19 cellular contexts compared by ENCODE assay signal in the genomic region with DNA sequence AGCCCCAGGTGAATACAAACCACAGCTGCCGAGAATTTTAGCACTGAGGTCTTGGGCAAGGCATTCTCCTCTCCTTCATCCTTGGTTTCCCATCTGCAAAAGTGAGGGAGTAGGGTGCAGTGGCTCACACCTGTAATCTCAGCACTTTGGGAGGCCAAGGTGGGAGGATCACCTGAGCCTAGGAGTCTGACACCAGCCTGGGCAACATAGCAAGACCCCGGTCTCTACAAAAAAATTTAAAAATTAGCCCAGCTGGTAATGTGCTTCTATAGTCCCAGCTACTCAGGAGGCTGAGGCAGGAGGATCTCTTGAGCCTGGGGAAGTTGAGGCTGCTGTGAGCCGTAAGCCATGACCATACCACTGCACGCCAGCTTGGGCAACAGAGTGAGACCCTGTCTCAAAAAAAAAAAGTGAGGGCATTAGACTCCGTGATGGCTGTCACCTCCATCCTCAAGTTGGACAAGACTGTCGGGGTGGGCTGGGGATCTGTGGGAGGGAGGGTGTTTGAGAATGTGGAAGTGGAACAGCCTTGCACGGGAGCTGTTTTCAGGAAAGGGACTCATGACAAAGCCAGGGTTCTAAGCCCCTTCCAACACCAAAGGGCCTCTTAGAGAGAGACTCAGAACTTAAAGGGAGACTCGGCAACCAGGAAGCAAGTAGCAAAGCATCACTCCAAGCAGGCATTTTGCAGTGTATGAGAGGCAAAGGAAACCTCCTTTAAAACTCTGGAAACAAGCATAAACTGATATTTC. TPM values are rescaled to one million over a fixed set of nuclear protein-coding genes. Genes with fewer than 3 reads are reported as not detected.
DNase-seq lines count a peak whose midpoint lies in the region; ATAC-seq and TF ChIP-seq lines count a peak whose summit lies in the region.
"Had no signal": no experiment of that assay in that cellular context is flagged by ENCODE, and none has a peak within 500 bp of the region (broad histone marks: within the 10 kb centered on the region; RNA-seq: fewer than 3 reads in every experiment).

No MANE protein-coding gene starts in this region.

- intact Hi-C loops in natural killer cell (cut with micrococcal nuclease) = no loop called here

- peaks cover 3% of the 10 kb centered on the region for H3K36me3 Mint-ChIP-seq in T-helper 2 cell treated with Interferon-gamma antibody and Interleukin-4, amounts not matched to agents 5 μg/mL and 100 μg/mL, for 36 hours (ENCODE audit: low read depth)
- no peaks in the 10 kb centered on the region for H3K36me3 Mint-ChIP-seq in natural killer cell treated with Interleukin-12 subunit alpha and Interleukin-12 subunit beta and Interleukin-15 and Interleukin-18, amount 100 ng/mL, for 72 hours
- no peaks in the 10 kb centered on the region for H3K36me3 Mint-ChIP-seq in natural killer cell
- H3K36me3 Mint-ChIP-seq: CD8-positive, alpha-beta memory T cell; IgD-negative memory B cell had no signal

- TF ChIP-seq EP300 in suprapubic skin (IDR thresholded peaks at IDR 0.05) = no peak

- WGBS in suprapubic skin = 85% methylated on average over 8 of the region's 8 CpGs

- DNase-seq in T-helper 2 cell treated with Interferon-gamma antibody and Interleukin-4, amounts not matched to agents 5 μg/mL and 100 μg/mL, for 36 hours (ENCODE audit: low spot score) = no peak
- no peak for DNase-seq in T-helper 2 cell
- no peak for DNase-seq in natural killer cell treated with Interleukin-12 subunit alpha and Interleukin-12 subunit beta and Interleukin-15 and Interleukin-18, amount 100 ng/mL, for 72 hours (ENCODE audit: low spot score)
- DNase-seq in natural killer cell = no peak
- peak; percentile 49 for DNase-seq in mesenteric fat pad (ENCODE audit: low spot score)
- DNase-seq in suprapubic skin (ENCODE audit: low spot score in 2 of 2) = peak; percentile 22 to 40
- no peak for DNase-seq in stimulated activated CD4-positive, alpha-beta T cell treated with anti-CD3 and anti-CD28 coated beads, Interleukin-4, amount 100 ng/mL, for 24 hours
- DNase-seq in DMS53 treated with DMSO at 0.1 percent for 48 hours (lab: John Stamatoyannopoulos, UW; ENCODE audit: unreplicated experiment) = no peak
- DNase-seq: 8988T; CD8-positive, alpha-beta memory T cell; DMS79 treated with DMSO at 0.1 percent for 48 hours; NCI-H1105; NCI-H1694 treated with DMSO at 0.1 percent for 48 hours; NCI-H2107; NCI-H226; NCI-H524 treated with DMSO at 0.1 percent for 48 hours had no signal

- no peak for ATAC-seq in natural killer cell treated with Interleukin-12 subunit alpha and Interleukin-12 subunit beta and Interleukin-15 and Interleukin-18, amount 100 ng/mL, for 72 hours
- no peak for ATAC-seq in natural killer cell
- ATAC-seq: Panc1 had no signal

- H3K9me3 ChIP-seq in suprapubic skin = no peaks in the 10 kb centered on the region
- H3K9me3 ChIP-seq: HAP-1 had no signal

- H3K36me3 ChIP-seq in suprapubic skin = no peaks in the 10 kb centered on the region
- H3K36me3 ChIP-seq: HAP-1 had no signal

- no peak for TF ChIP-seq POLR2A in suprapubic skin (IDR thresholded peaks at IDR 0.05)

- no peak for TF ChIP-seq CTCF in natural killer cell (IDR thresholded peaks at IDR 0.05)
- TF ChIP-seq CTCF in suprapubic skin (IDR thresholded peaks at IDR 0.05) = no peak

- peaks cover 13% of the 10 kb centered on the region for H3K4me1 ChIP-seq in suprapubic skin
- H3K4me1 ChIP-seq: HAP-1 had no signal

- H3K4me3 ChIP-seq in suprapubic skin = no peak overlapping the region
- H3K4me3 ChIP-seq: HAP-1 had no signal

- H3K9me3 Mint-ChIP-seq in T-helper 2 cell treated with Interferon-gamma antibody and Interleukin-4, amounts not matched to agents 5 μg/mL and 100 μg/mL, for 36 hours = no peaks in the 10 kb centered on the region
- no peaks in the 10 kb centered on the region for H3K9me3 Mint-ChIP-seq in natural killer cell treated with Interleukin-12 subunit alpha and Interleukin-12 subunit beta and Interleukin-15 and Interleukin-18, amount 100 ng/mL, for 72 hours
- H3K9me3 Mint-ChIP-seq in natural killer cell = no peaks in the 10 kb centered on the region
- H3K9me3 Mint-ChIP-seq: CD8-positive, alpha-beta memory T cell; IgD-negative memory B cell had no signal

- no peak overlapping the region for H3K4me3 Mint-ChIP-seq in T-helper 2 cell treated with Interferon-gamma antibody and Interleukin-4, amounts not matched to agents 5 μg/mL and 100 μg/mL, for 36 hours
- H3K4me3 Mint-ChIP-seq in natural killer cell treated with Interleukin-12 subunit alpha and Interleukin-12 subunit beta and Interleukin-15 and Interleukin-18, amount 100 ng/mL, for 72 hours = no peak overlapping the region
- H3K4me3 Mint-ChIP-seq in natural killer cell = no peak overlapping the region
- H3K4me3 Mint-ChIP-seq: CD8-positive, alpha-beta memory T cell had no signal

- peak overlapping the region; percentile 68 for H3K27ac Mint-ChIP-seq in T-helper 2 cell treated with Interferon-gamma antibody and Interleukin-4, amounts not matched to agents 5 μg/mL and 100 μg/mL, for 36 hours
- H3K27ac Mint-ChIP-seq in natural killer cell treated with Interleukin-12 subunit alpha and Interleukin-12 subunit beta and Interleukin-15 and Interleukin-18, amount 100 ng/mL, for 72 hours = peak overlapping the region; percentile 78 to 99
- no peak overlapping the region for H3K27ac Mint-ChIP-seq in natural killer cell

- H3K4me1 Mint-ChIP-seq in T-helper 2 cell treated with Interferon-gamma antibody and Interleukin-4, amounts not matched to agents 5 μg/mL and 100 μg/mL, for 36 hours (ENCODE audit: low read depth) = peaks cover 48% of the 10 kb centered on the region
- H3K4me1 Mint-ChIP-seq in natural killer cell treated with Interleukin-12 subunit alpha and Interleukin-12 subunit beta and Interleukin-15 and Interleukin-18, amount 100 ng/mL, for 72 hours (ENCODE audit: low read depth in 2 of 2) = peaks cover 49 to 60% of the 10 kb centered on the region in 2 donors
- peaks cover 41 to 43% of the 10 kb centered on the region in 2 donors for H3K4me1 Mint-ChIP-seq in natural killer cell

- no peak overlapping the region for H3K27ac ChIP-seq in suprapubic skin

- H3K27me3 Mint-ChIP-seq in T-helper 2 cell treated with Interferon-gamma antibody and Interleukin-4, amounts not matched to agents 5 μg/mL and 100 μg/mL, for 36 hours (ENCODE audit: low read depth) = no peaks in the 10 kb centered on the region
- no peaks in the 10 kb centered on the region for H3K27me3 Mint-ChIP-seq in natural killer cell treated with Interleukin-12 subunit alpha and Interleukin-12 subunit beta and Interleukin-15 and Interleukin-18, amount 100 ng/mL, for 72 hours
- no peaks in the 10 kb centered on the region for H3K27me3 Mint-ChIP-seq in natural killer cell (ENCODE audit: low read depth in 2 of 2)
- H3K27me3 Mint-ChIP-seq: CD8-positive, alpha-beta memory T cell; IgD-negative memory B cell had no signal

- no peaks in the 10 kb centered on the region for H3K27me3 ChIP-seq in suprapubic skin

RNA-seq across cellular contexts. Expression of a gene that starts 46.0 kb away (rescaled TPM):
- 100 to 1,000 TPM; 528 to 679 TPM for total RNA-seq in natural killer cell treated with Interleukin-12 subunit alpha and Interleukin-12 subunit beta and Interleukin-15 and Interleukin-18, amount 100 ng/mL, for 72 hours
- total RNA-seq in natural killer cell = 100 to 1,000 TPM; 110 to 178 (median 172) TPM
- 99.8 TPM for total RNA-seq in mesenteric fat pad
- 100 to 1,000 TPM in 2 of 4 donors, 10 to 100 TPM in 2; 61.6 to 120 (median 100) TPM for total RNA-seq in suprapubic skin

Comparison
In these comparisons a context has a peak if more than half of its experiments do, and no peak if none do; other contexts are left out.
1. H3K27ac Mint-ChIP-seq: peak in T-helper 2 cell treated with Interferon-gamma antibody and Interleukin-4, amounts not matched to agents 5 μg/mL and 100 μg/mL, for 36 hours (single experiment) and natural killer cell treated with Interleukin-12 subunit alpha and Interleukin-12 subunit beta and Interleukin-15 and Interleukin-18, amount 100 ng/mL, for 72 hours (2 of 2); none in natural killer cell (0 of 2).
2. DNase-seq: peak in mesenteric fat pad (single experiment) and suprapubic skin (2 of 2); none in T-helper 2 cell treated with Interferon-gamma antibody and Interleukin-4, amounts not matched to agents 5 μg/mL and 100 μg/mL, for 36 hours (single experiment), T-helper 2 cell (0 of 5), natural killer cell treated with Interleukin-12 subunit alpha and Interleukin-12 subunit beta and Interleukin-15 and Interleukin-18, amount 100 ng/mL, for 72 hours (single experiment), natural killer cell (single experiment), stimulated activated CD4-positive, alpha-beta T cell treated with anti-CD3 and anti-CD28 coated beads, Interleukin-4, amount 100 ng/mL, for 24 hours (single experiment) and DMS53 treated with DMSO at 0.1 percent for 48 hours (single experiment).